17 cellular contexts compared by ENCODE assay signal in the genomic region with DNA sequence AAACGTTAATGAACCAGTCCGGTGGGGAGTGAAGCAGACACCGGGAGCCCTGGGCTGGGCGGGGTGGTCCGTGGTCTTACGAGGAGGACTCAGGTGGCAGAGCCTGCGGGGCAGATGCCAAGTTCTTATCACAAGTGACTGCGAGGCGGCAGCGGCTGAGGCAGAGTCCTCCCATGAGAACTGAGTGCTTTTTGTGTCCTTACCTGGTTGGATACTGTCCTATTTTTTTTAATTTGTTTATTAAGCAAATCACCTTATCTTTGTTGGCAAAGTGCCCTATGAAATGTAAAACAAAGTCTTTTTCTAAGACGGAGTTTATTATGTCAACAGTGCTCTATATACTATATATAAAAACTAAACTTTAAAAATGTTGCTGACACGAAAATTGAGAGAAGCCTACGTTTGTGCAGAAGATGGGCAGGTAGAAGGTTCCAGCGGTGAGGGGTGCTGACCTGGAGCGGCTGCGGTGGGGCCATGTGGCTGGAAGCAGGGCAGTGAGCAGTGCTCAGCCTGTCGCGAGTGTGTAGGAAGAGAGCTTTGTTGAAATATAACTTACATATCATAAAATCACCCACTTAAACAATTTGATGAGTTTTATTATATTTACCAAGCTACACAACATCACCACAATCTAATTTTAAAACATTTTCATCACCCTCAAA.
DNase-seq lines count a peak whose midpoint lies in the region; ATAC-seq, FAIRE-seq and TF ChIP-seq lines count a peak whose summit lies in the region.
"Had no signal": no experiment of that assay in that cellular context is flagged by ENCODE, and none has a peak within 500 bp of the region (broad histone marks: within the 10 kb centered on the region; RNA-seq: fewer than 3 reads in every experiment).

No MANE protein-coding gene starts in this region.

- no peak for TF ChIP-seq CTCF in CD14-positive monocyte (IDR thresholded peaks at IDR 0.05)
- TF ChIP-seq CTCF in H9 (conservative IDR thresholded peaks at IDR 0.05), result no peak
- no peak for TF ChIP-seq CTCF in neural crest cell (conservative IDR thresholded peaks at IDR 0.05)
- no peak for TF ChIP-seq CTCF in mammary epithelial cell (conservative IDR thresholded peaks at IDR 0.05 in 1 of 2, IDR thresholded peaks at IDR 0.05 in 1 of 2; ENCODE audit: extremely low read depth in 1 of 2, insufficient read depth in 1 of 2, low read depth in 1 of 2, low read length in 2 of 2)

- H3K4me3 ChIP-seq in mammary epithelial cell (replicated peaks in 1 of 3; ENCODE audit: insufficient read depth in 1 of 3, low read depth in 2 of 3, low read length in 3 of 3), result no peak overlapping the region
- H3K4me3 ChIP-seq: colonic mucosa, K562, SJSA1, thoracic aorta had no signal

- H3K79me2 ChIP-seq in H9 (ENCODE audit: insufficient read depth, low read length), result no peaks in the 10 kb centered on the region; the same call in 1 of the 2 replicates
- peaks cover 3% of the 10 kb centered on the region for H3K79me2 ChIP-seq in mammary epithelial cell (ENCODE audit: insufficient read depth, low read length)

- no peak overlapping the region for H2BK15ac ChIP-seq in H9 (ENCODE audit: low read depth, low read length)

- ATAC-seq in GM19035 (IDR thresholded peaks at IDR 0.05; ENCODE audit: unreplicated experiment) (no peak), HG03442 (IDR thresholded peaks at IDR 0.05; ENCODE audit: unreplicated experiment) (no peak)
- ATAC-seq: K562, sciatic nerve had no signal

- BruUV-seq in mammary epithelial cell (replicated peaks; lab: Mats Ljungman, UMichigan), result no TSS peak

- H2BK5ac ChIP-seq in H9 (ENCODE audit: insufficient read length, low read length), result no peak overlapping the region

- H3K9ac ChIP-seq in H9 (ENCODE audit: extremely low read depth, insufficient read length, low read length), result no peak overlapping the region
- no peak overlapping the region for H3K9ac ChIP-seq in mammary epithelial cell (ENCODE audit: insufficient read depth, low read length)

- peak overlapping the region in 3 of 7 donors; percentile 24 to 57 (median 36) for H3K27ac Mint-ChIP-seq in CD14-positive monocyte
- peak overlapping the region; percentile 31 to 80 (median 73); a peak in 3 of 7 replicates for H3K27ac Mint-ChIP-seq in H9
- H3K27ac Mint-ChIP-seq in neural crest cell (ENCODE audit: unreplicated experiment), result peak overlapping the region; percentile 5
- H3K27ac Mint-ChIP-seq: CD4-positive, CD25-positive, alpha-beta regulatory T cell had no signal

- no peak overlapping the region for H2BK20ac ChIP-seq in H9 (ENCODE audit: low read depth, low read length, poor library complexity, severe bottlenecking)

- intact Hi-C loops in CD14-positive monocyte (cut with micrococcal nuclease) (no loop called here), mammary epithelial cell (cut with micrococcal nuclease) (no loop called here)

- no peaks in the 10 kb centered on the region for H3K23me2 ChIP-seq in H9 (ENCODE audit: insufficient read length, low read depth, low read length, poor library complexity, severe bottlenecking)

- no peak overlapping the region for H2BK12ac ChIP-seq in H9 (ENCODE audit: insufficient read length, low read depth, low read length)

- H3K4me1 ChIP-seq in H9 (ENCODE audit: insufficient read depth, low read length) (0 out of 2 replicates have a peak, but pooled peaks cover 3% of the 10 kb centered on the region), mammary epithelial cell (ENCODE audit: insufficient read depth, low read length) (no peaks in the 10 kb centered on the region)
- H3K4me1 ChIP-seq: SJSA1 had no signal

- no peak overlapping the region for H4K5ac ChIP-seq in H9 (ENCODE audit: insufficient read length, low read depth, low read length)

- H2AFZ ChIP-seq in H9 (ENCODE audit: low read length), result no peak overlapping the region
- H2AFZ ChIP-seq in mammary epithelial cell (ENCODE audit: low read depth, low read length), result no peak overlapping the region

- CTCF ChIA-PET in mammary epithelial cell (lab: Charles Lee; ENCODE audit: low non-redundant PET), result no interaction called here

- DNase-seq in CD14-positive monocyte (ENCODE audit: low spot score) (peak; percentile 32), H9 (no peak), NCI-H526 treated with DMSO at 0.1 percent for 48 hours (lab: John Stamatoyannopoulos, UW) (peak; percentile 92), neural crest cell (ENCODE audit: low read depth, low spot score) (no peak), HTR-8/SVneo (ENCODE audit: insufficient read length, low spot score) (no peak), mammary epithelial cell (no peak)
- DNase-seq: activated CD8-positive, alpha-beta memory T cell treated with anti-CD3 and anti-CD28 coated beads, Interleukin-2, amount 50 U/mL, for 4 hours; CD4-positive, CD25-positive, alpha-beta regulatory T cell; colonic mucosa; GF-D8 had no signal

- dilution Hi-C loops in mammary epithelial cell (cut with HindIII; ENCODE audit: low sequenced_read_pairs), result loop anchor here (5.0 kb wide), 1 partner anchor 100 kb away; no protein-coding TSS in a partner anchor

- H3K56ac ChIP-seq in H9 (ENCODE audit: insufficient read length, low read depth, low read length), result no peak overlapping the region

- H3K36me3 Mint-ChIP-seq in CD14-positive monocyte (peaks cover 43 to 63% of the 10 kb centered on the region in 2 donors), H9 (ENCODE audit: insufficient read depth in 1 of 3, low read depth in 3 of 3) (peaks cover 0 to 2% (median 0%) of the 10 kb centered on the region in 3 experiments; a peak in 3 of 7 replicates), neural crest cell (ENCODE audit: low read depth) (no peaks in the 10 kb centered on the region)
- H3K36me3 Mint-ChIP-seq: brain had no signal

- no peaks in the 10 kb centered on the region for H3K79me1 ChIP-seq in H9 (ENCODE audit: insufficient read depth, low read depth, low read length, poor library complexity, severe bottlenecking)

- H2BK120ac ChIP-seq in H9 (ENCODE audit: low read depth, low read length, poor library complexity, severe bottlenecking), result no peak overlapping the region

- H3K9me3 ChIP-seq in H9 (ENCODE audit: control insufficient read depth, low read depth, low read length) (no peaks in the 10 kb centered on the region), mammary epithelial cell (replicated peaks; ENCODE audit: insufficient read depth, low read length) (no peaks in the 10 kb centered on the region)
- H3K9me3 ChIP-seq: colonic mucosa, SJSA1, thoracic aorta had no signal

- H3K23ac ChIP-seq in H9 (ENCODE audit: insufficient read length, low read depth, low read length), result no peak overlapping the region

- H3K18ac ChIP-seq in H9 (ENCODE audit: insufficient read length, low read depth, low read length), result no peak overlapping the region

- WGBS in H9 (ENCODE audit: extremely low coverage, insufficient read length, low lambda C conversion rate), result no CpG with 5 or more reads among the region's 18 CpGs
- 98% methylated on average over 18 of the region's 18 CpGs for WGBS in mammary epithelial cell (ENCODE audit: low coverage, missing lambda C conversion rate)

- H3K14ac ChIP-seq in H9 (ENCODE audit: insufficient read depth, low read length), result no peak overlapping the region

- H3K4me3 Mint-ChIP-seq in CD14-positive monocyte, result no peak overlapping the region
- H3K4me3 Mint-ChIP-seq in H9, result peak overlapping the region in 1 of 2 experiments; percentile 57; a peak in 1 of 5 replicates
- no peak overlapping the region for H3K4me3 Mint-ChIP-seq in neural crest cell
- H3K4me3 Mint-ChIP-seq: brain; CD4-positive, CD25-positive, alpha-beta regulatory T cell had no signal

- H3K4me1 Mint-ChIP-seq in CD14-positive monocyte, result peaks cover 24% of the 10 kb centered on the region
- H3K4me1 Mint-ChIP-seq in H9, result peaks cover 38 to 59% of the 10 kb centered on the region in 2 experiments
- peaks cover 27% of the 10 kb centered on the region for H3K4me1 Mint-ChIP-seq in neural crest cell

- H3K27me3 Mint-ChIP-seq in CD14-positive monocyte (ENCODE audit: low read depth in 3 of 3), result peaks cover 0 to 3% (median 2%) of the 10 kb centered on the region in 3 donors
- H3K27me3 Mint-ChIP-seq in H9 (ENCODE audit: low read depth), result no peaks in the 10 kb centered on the region; the same call in 1 of the 2 replicates
- no peaks in the 10 kb centered on the region for H3K27me3 Mint-ChIP-seq in neural crest cell (ENCODE audit: low read depth)
- H3K27me3 Mint-ChIP-seq: brain; CD4-positive, CD25-positive, alpha-beta regulatory T cell had no signal

- H3K36me3 ChIP-seq in mammary epithelial cell (ENCODE audit: insufficient read depth, low read length), result no peaks in the 10 kb centered on the region
- H3K36me3 ChIP-seq: colonic mucosa, SJSA1, thoracic aorta had no signal

- no peaks in the 10 kb centered on the region for H3K27me3 ChIP-seq in H9 (ENCODE audit: insufficient read depth, low read length)
- no peaks in the 10 kb centered on the region for H3K27me3 ChIP-seq in mammary epithelial cell (ENCODE audit: insufficient read depth, low read length)
- H3K27me3 ChIP-seq: SJSA1 had no signal

- no peak for FAIRE-seq in HTR-8/SVneo (lab: Jason Lieb, UNC)
- FAIRE-seq: K562 had no signal

- H4K20me1 ChIP-seq in H9 (ENCODE audit: control insufficient read depth, insufficient read depth, insufficient read length) (no peaks in the 10 kb centered on the region), mammary epithelial cell (ENCODE audit: insufficient read depth, low read length) (no peaks in the 10 kb centered on the region)

- H3T11ph ChIP-seq in H9 (ENCODE audit: low read length), result no peak overlapping the region

- H4K91ac ChIP-seq in H9 (ENCODE audit: insufficient read length, low read depth, low read length), result no peak overlapping the region

- H2AK5ac ChIP-seq in H9 (ENCODE audit: insufficient read length, low read length), result no peak overlapping the region

- no peak overlapping the region for H3K4me2 ChIP-seq in H9 (ENCODE audit: insufficient read depth, insufficient read length, low read length)
- no peak overlapping the region for H3K4me2 ChIP-seq in mammary epithelial cell (ENCODE audit: insufficient read depth, low read depth, low read length)

- H3K4ac ChIP-seq in H9 (ENCODE audit: low read depth, low read length), result no peak overlapping the region

- no peak overlapping the region for H3K27ac ChIP-seq in H9 (ENCODE audit: insufficient read length, low read depth, low read length)
- H3K27ac ChIP-seq in mammary epithelial cell (ENCODE audit: insufficient read depth, low read depth, low read length), result no peak overlapping the region
- H3K27ac ChIP-seq: colonic mucosa, SJSA1, thoracic aorta had no signal

- no peak overlapping the region for H4K8ac ChIP-seq in H9 (replicated peaks; ENCODE audit: insufficient read length, low read depth, low read length)

- in situ Hi-C loops in mammary epithelial cell (cut with MboI; ENCODE audit: low sequenced_read_pairs in 2 of 2), result no loop called here

- H3K9me3 Mint-ChIP-seq in CD14-positive monocyte (no peaks in the 10 kb centered on the region), H9 (no peaks in the 10 kb centered on the region), neural crest cell (no peaks in the 10 kb centered on the region)
- H3K9me3 Mint-ChIP-seq: brain; CD4-positive, CD25-positive, alpha-beta regulatory T cell had no signal

Comparison
In these comparisons a context has a peak if more than half of its experiments do, and no peak if none do; other contexts are left out.
1. DNase-seq: peak in CD14-positive monocyte (single experiment) and NCI-H526 treated with DMSO at 0.1 percent for 48 hours (single experiment); none in H9 (single experiment), neural crest cell (single experiment), HTR-8/SVneo (single experiment) and mammary epithelial cell (single experiment).